ENCODE assay signal across 8 cellular contexts in genomic region chr11:65440831-65441499, GRCh38. TPM values are rescaled to one million over a fixed set of nuclear protein-coding genes. Genes with fewer than 3 reads are reported as not detected.
DNase-seq lines count a peak whose midpoint lies in the region; ATAC-seq and TF ChIP-seq lines count a peak whose summit lies in the region.

No MANE protein-coding gene starts in this region.

- TF ChIP-seq CTCF in heart left ventricle (IDR thresholded peaks at IDR 0.05), result no peak
- no peak for TF ChIP-seq CTCF in astrocyte of the spinal cord (IDR thresholded peaks at IDR 0.05; ENCODE audit: low read depth, low read length)

- peak overlapping the region in 8 of 12 donors; percentile 3 to 80 (median 68) for H3K27ac ChIP-seq in heart left ventricle
- no peak overlapping the region for H3K27ac ChIP-seq in caudate nucleus (ENCODE audit: low read depth, low read length)

- DNase-seq in heart left ventricle, result peak in 1 of 5 donors; percentile 8
- no peak for DNase-seq in left ventricle myocardium superior
- DNase-seq in astrocyte of the spinal cord (ENCODE audit: low read depth, low spot score), result peak; percentile 51
- no peak for DNase-seq in natural killer cell treated with Interleukin-12 subunit alpha and Interleukin-12 subunit beta and Interleukin-15 and Interleukin-18, amount 100 ng/mL, for 72 hours (ENCODE audit: low spot score)
- no peak for DNase-seq in 8988T
- no peak for DNase-seq in caudate nucleus (lab: John Stamatoyannopoulos, UW)
- DNase-seq in inferior parietal cortex (ENCODE audit: extremely low spot score), result no peak

- no peaks in the 10 kb centered on the region for H3K27me3 ChIP-seq in heart left ventricle

- H3K9me3 ChIP-seq in heart left ventricle, result no peaks in the 10 kb centered on the region

- peaks cover 0 to 97% (median 69%) of the 10 kb centered on the region in 12 donors for H3K4me1 ChIP-seq in heart left ventricle

- H3K27ac Mint-ChIP-seq in IgD-negative memory B cell, result peak overlapping the region; percentile 74 to 92 (median 86)
- peak overlapping the region; percentile 77 to 87 for H3K27ac Mint-ChIP-seq in natural killer cell treated with Interleukin-12 subunit alpha and Interleukin-12 subunit beta and Interleukin-15 and Interleukin-18, amount 100 ng/mL, for 72 hours

- ATAC-seq in heart left ventricle (no peak), left ventricle myocardium superior (no peak)
- peak in 1 of 2 donors; percentile 66 for ATAC-seq in natural killer cell treated with Interleukin-12 subunit alpha and Interleukin-12 subunit beta and Interleukin-15 and Interleukin-18, amount 100 ng/mL, for 72 hours

- H3K4me3 ChIP-seq in heart left ventricle (peak overlapping the region in 3 of 12 donors; percentile 5 to 34 (median 25)), astrocyte of the spinal cord (ENCODE audit: low read depth, low read length) (no peak overlapping the region)

- H3K36me3 Mint-ChIP-seq in IgD-negative memory B cell, result peaks cover 3% of the 10 kb centered on the region
- H3K36me3 Mint-ChIP-seq in natural killer cell treated with Interleukin-12 subunit alpha and Interleukin-12 subunit beta and Interleukin-15 and Interleukin-18, amount 100 ng/mL, for 72 hours, result peaks cover 15% of the 10 kb centered on the region

- WGBS in heart left ventricle, 4 donors, result 40 to 46% (median 45%) methylated on average over 8 of the region's 8 CpGs

- no peaks in the 10 kb centered on the region for H3K27me3 Mint-ChIP-seq in IgD-negative memory B cell
- H3K27me3 Mint-ChIP-seq in natural killer cell treated with Interleukin-12 subunit alpha and Interleukin-12 subunit beta and Interleukin-15 and Interleukin-18, amount 100 ng/mL, for 72 hours, result no peaks in the 10 kb centered on the region

- in situ Hi-C loops in astrocyte of the spinal cord (cut with HindIII; ENCODE audit: low sequenced_read_pairs), result no loop called here

- TF ChIP-seq POLR2A in heart left ventricle (IDR thresholded peaks at IDR 0.05), result no peak

- peaks cover 10 to 100% (median 94%) of the 10 kb centered on the region in 9 donors for H3K36me3 ChIP-seq in heart left ventricle

- peak overlapping the region; percentile 65 to 91 (median 84) for H3K4me3 Mint-ChIP-seq in IgD-negative memory B cell
- peak overlapping the region; percentile 81 for H3K4me3 Mint-ChIP-seq in natural killer cell treated with Interleukin-12 subunit alpha and Interleukin-12 subunit beta and Interleukin-15 and Interleukin-18, amount 100 ng/mL, for 72 hours

- no peaks in the 10 kb centered on the region for H3K9me3 Mint-ChIP-seq in IgD-negative memory B cell
- H3K9me3 Mint-ChIP-seq in natural killer cell treated with Interleukin-12 subunit alpha and Interleukin-12 subunit beta and Interleukin-15 and Interleukin-18, amount 100 ng/mL, for 72 hours, result no peaks in the 10 kb centered on the region

- peaks cover 49 to 62% (median 53%) of the 10 kb centered on the region in 3 donors for H3K4me1 Mint-ChIP-seq in IgD-negative memory B cell
- H3K4me1 Mint-ChIP-seq in natural killer cell treated with Interleukin-12 subunit alpha and Interleukin-12 subunit beta and Interleukin-15 and Interleukin-18, amount 100 ng/mL, for 72 hours (ENCODE audit: low read depth in 2 of 2), result peaks cover 58 to 68% of the 10 kb centered on the region in 2 donors

- intact Hi-C loops in heart left ventricle (cut with DNase I) (no loop called here), left ventricle myocardium superior (cut with micrococcal nuclease) (no loop called here)

RNA-seq across cellular contexts. Expression of gene NEAT1, which starts 18.4 kb away (rescaled TPM):
- total RNA-seq in heart left ventricle (100 to 1,000 TPM in 7 of 9 donors, 10 to 100 TPM in 2; 17.0 to 760 (median 507) TPM), left ventricle myocardium superior (508 TPM)
- polyA plus RNA-seq in heart left ventricle (100 to 1,000 TPM; 104 to 532 TPM), IgD-negative memory B cell (1.2 TPM)
- 100 to 1,000 TPM; 432 to 571 TPM for total RNA-seq in natural killer cell treated with Interleukin-12 subunit alpha and Interleukin-12 subunit beta and Interleukin-15 and Interleukin-18, amount 100 ng/mL, for 72 hours

RNA-seq across cellular contexts. Expression of gene FRMD8, which starts 54.5 kb away (rescaled TPM):
- total RNA-seq in heart left ventricle (10 to 100 TPM in 7 of 9 donors, 1 to 10 TPM in 2; 6.1 to 24.1 (median 11.3) TPM), left ventricle myocardium superior (9.7 TPM)
- polyA plus RNA-seq in heart left ventricle (10 to 100 TPM in 1 of 2 donors, 1 to 10 TPM in 1; 8.0 to 16.3 TPM), IgD-negative memory B cell (54.2 TPM)
- total RNA-seq in natural killer cell treated with Interleukin-12 subunit alpha and Interleukin-12 subunit beta and Interleukin-15 and Interleukin-18, amount 100 ng/mL, for 72 hours, result 10 to 100 TPM; 50.5 to 68.4 TPM

RNA-seq across cellular contexts. Expression of gene MALAT1, which starts 57.9 kb away (rescaled TPM):
- 1,000 to 10,000 TPM; 1,047 to 9,662 (median 6,606) TPM for total RNA-seq in heart left ventricle
- polyA plus RNA-seq in heart left ventricle, result 1,000 to 10,000 TPM; 1,168 to 4,497 TPM
- total RNA-seq in left ventricle myocardium superior, result 7,191 TPM
- 3,054 TPM for polyA plus RNA-seq in IgD-negative memory B cell
- total RNA-seq in natural killer cell treated with Interleukin-12 subunit alpha and Interleukin-12 subunit beta and Interleukin-15 and Interleukin-18, amount 100 ng/mL, for 72 hours, result 1,000 to 10,000 TPM; 6,610 to 7,236 TPM

RNA-seq across cellular contexts. Expression of gene SLC25A45, which starts 58.5 kb away (rescaled TPM):
- total RNA-seq in heart left ventricle (10 to 100 TPM in 1 of 9 donors, 1 to 10 TPM in 8; 3.8 to 11.6 (median 6.6) TPM), left ventricle myocardium superior (4.6 TPM)
- polyA plus RNA-seq in heart left ventricle (1 to 10 TPM; 3.8 to 6.6 TPM), IgD-negative memory B cell (17.8 TPM)
- total RNA-seq in natural killer cell treated with Interleukin-12 subunit alpha and Interleukin-12 subunit beta and Interleukin-15 and Interleukin-18, amount 100 ng/mL, for 72 hours, result 10 to 100 TPM; 10.8 to 12.6 TPM
